In the genomic region with DNA sequence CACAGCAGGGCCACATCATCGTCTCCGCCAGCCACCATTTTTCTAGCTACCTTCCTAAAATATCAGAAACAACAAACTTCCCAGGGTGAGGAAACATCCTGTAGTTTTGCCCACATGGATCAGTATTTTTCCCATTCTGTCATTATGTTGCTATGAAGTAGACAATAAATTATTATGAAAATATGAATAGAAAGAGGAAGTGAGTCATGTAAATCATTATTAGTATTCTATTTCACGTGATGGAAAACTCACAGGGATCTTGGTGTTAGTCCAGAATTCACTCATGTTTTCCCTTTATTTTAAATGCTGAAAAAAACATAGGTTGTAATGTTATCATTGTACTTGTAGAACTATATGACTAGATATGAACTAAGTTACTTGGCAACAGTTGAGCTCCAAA, we compare ENCODE assay signal across 18 cellular contexts.
"Had no signal": no experiment of that assay in that cellular context is flagged by ENCODE, and none has a peak within 500 bp of the region (broad histone marks: within the 10 kb centered on the region; RNA-seq: fewer than 3 reads in every experiment).

No MANE protein-coding gene starts in this region.

- H3K4me3 ChIP-seq: dorsolateral prefrontal cortex, heart left ventricle, lung, ovary, spleen, upper lobe of left lung had no signal

- DNase-seq: activated CD4-positive, alpha-beta T cell treated with anti-CD3 and anti-CD28 coated beads, Interleukin-2, amount 50 U/mL, for 1 hour; activated CD4-positive, CD25-positive, alpha-beta regulatory T cell; activated naive CD4-positive, alpha-beta T cell; activated T-cell treated with anti-CD3 and anti-CD28 coated beads for 4 hours; anterior cingulate cortex; dorsolateral prefrontal cortex; foreskin fibroblast; heart left ventricle; immature natural killer cell; left cardiac atrium; naive B cell; ovary; spleen; stimulated activated naive CD8-positive, alpha-beta T cell treated with anti-CD3 and anti-CD28 coated beads, Interleukin-15, amount 100 ng/mL, for 72 hours; upper lobe of left lung had no signal

- H3K4me1 Mint-ChIP-seq: immature natural killer cell; naive B cell; stimulated activated naive CD8-positive, alpha-beta T cell treated with anti-CD3 and anti-CD28 coated beads, Interleukin-15, amount 100 ng/mL, for 72 hours had no signal

- H3K9me3 Mint-ChIP-seq: stimulated activated naive CD8-positive, alpha-beta T cell treated with anti-CD3 and anti-CD28 coated beads, Interleukin-15, amount 100 ng/mL, for 72 hours had no signal

- H3K27me3 Mint-ChIP-seq: naive B cell; stimulated activated naive CD8-positive, alpha-beta T cell treated with anti-CD3 and anti-CD28 coated beads, Interleukin-15, amount 100 ng/mL, for 72 hours had no signal

- H3K4me3 Mint-ChIP-seq: immature natural killer cell; naive B cell; stimulated activated naive CD8-positive, alpha-beta T cell treated with anti-CD3 and anti-CD28 coated beads, Interleukin-15, amount 100 ng/mL, for 72 hours had no signal

- H3K27ac Mint-ChIP-seq: immature natural killer cell; naive B cell; stimulated activated naive CD8-positive, alpha-beta T cell treated with anti-CD3 and anti-CD28 coated beads, Interleukin-15, amount 100 ng/mL, for 72 hours had no signal

- ATAC-seq: esophagus mucosa; heart left ventricle; left cardiac atrium; sciatic nerve; stimulated activated naive CD8-positive, alpha-beta T cell treated with anti-CD3 and anti-CD28 coated beads, Interleukin-15, amount 100 ng/mL, for 72 hours had no signal

- H3K36me3 Mint-ChIP-seq: immature natural killer cell, naive B cell had no signal
